Comparison of ENCODE assay signal across 22 cellular contexts in genomic region chr19:48918071-48918470, GRCh38. TPM values are rescaled to one million over a fixed set of nuclear protein-coding genes. Genes with fewer than 3 reads are reported as not detected.
"Had no signal": no experiment of that assay in that cellular context is flagged by ENCODE, and none has a peak within 500 bp of the region (broad histone marks: within the 10 kb centered on the region; RNA-seq: fewer than 3 reads in every experiment).

No MANE protein-coding gene starts in this region.

- H3K9me3 Mint-ChIP-seq: activated CD4-positive, alpha-beta T cell treated with anti-CD3 and anti-CD28 coated beads, Interleukin-2, amount 10 ng/mL, durations not matched to agents 7 days and 5 days; activated T-helper 17 cell treated with anti-CD3 and anti-CD28 coated beads, Interleukin-2, amount 50 U/mL, for 72 hours; dendritic cell treated with granulocyte-macrophage colony-stimulating factor and Interleukin-4, amounts not matched to agents 40 ng/mL and 50 ng/mL, for 4 days; nephron; stimulated activated naive CD8-positive, alpha-beta T cell treated with anti-CD3 and anti-CD28 coated beads, Interleukin-15, amount 100 ng/mL, for 72 hours; T-helper 2 cell treated with Interferon-gamma antibody and Interleukin-4, amounts not matched to agents 5 μg/mL and 100 μg/mL, for 36 hours; type B pancreatic cell had no signal

- H3K9me3 ChIP-seq: ascending aorta, breast epithelium, right lobe of liver had no signal

- H3K27ac ChIP-seq: ascending aorta, breast epithelium, right lobe of liver had no signal

- H3K4me3 ChIP-seq: ascending aorta, breast epithelium, right lobe of liver, smooth muscle cell had no signal

- ATAC-seq: activated T-helper 17 cell treated with anti-CD3 and anti-CD28 coated beads, Interleukin-2, amount 50 U/mL, for 72 hours; stimulated activated naive CD8-positive, alpha-beta T cell treated with anti-CD3 and anti-CD28 coated beads, Interleukin-15, amount 100 ng/mL, for 72 hours had no signal

- H3K27me3 Mint-ChIP-seq: activated CD4-positive, alpha-beta T cell treated with anti-CD3 and anti-CD28 coated beads, Interleukin-2, amount 10 ng/mL, durations not matched to agents 7 days and 5 days; activated T-helper 17 cell treated with anti-CD3 and anti-CD28 coated beads, Interleukin-2, amount 50 U/mL, for 72 hours; dendritic cell treated with granulocyte-macrophage colony-stimulating factor and Interleukin-4, amounts not matched to agents 40 ng/mL and 50 ng/mL, for 4 days; stimulated activated naive CD8-positive, alpha-beta T cell treated with anti-CD3 and anti-CD28 coated beads, Interleukin-15, amount 100 ng/mL, for 72 hours; type B pancreatic cell had no signal

- H3K4me2 ChIP-seq: smooth muscle cell had no signal

- H3K4me3 Mint-ChIP-seq: activated CD4-positive, alpha-beta T cell treated with anti-CD3 and anti-CD28 coated beads, Interleukin-2, amount 10 ng/mL, durations not matched to agents 7 days and 5 days; activated T-helper 17 cell treated with anti-CD3 and anti-CD28 coated beads, Interleukin-2, amount 50 U/mL, for 72 hours; dendritic cell treated with granulocyte-macrophage colony-stimulating factor and Interleukin-4, amounts not matched to agents 40 ng/mL and 50 ng/mL, for 4 days; nephron; stimulated activated naive CD8-positive, alpha-beta T cell treated with anti-CD3 and anti-CD28 coated beads, Interleukin-15, amount 100 ng/mL, for 72 hours; T-helper 2 cell treated with Interferon-gamma antibody and Interleukin-4, amounts not matched to agents 5 μg/mL and 100 μg/mL, for 36 hours; type B pancreatic cell had no signal

- H3K4me1 Mint-ChIP-seq: activated CD4-positive, alpha-beta T cell treated with anti-CD3 and anti-CD28 coated beads, Interleukin-2, amount 10 ng/mL, durations not matched to agents 7 days and 5 days; nephron; stimulated activated naive CD8-positive, alpha-beta T cell treated with anti-CD3 and anti-CD28 coated beads, Interleukin-15, amount 100 ng/mL, for 72 hours had no signal

- DNase-seq: activated CD4-positive, CD25-positive, alpha-beta regulatory T cell; activated naive CD4-positive, alpha-beta T cell treated with Interleukin-2 at 50 U/mL for 16 hours; effector memory CD4-positive, alpha-beta T cell; foreskin melanocyte; kidney glomerular epithelial cell; left ventricle myocardium superior; right lobe of liver; stimulated activated naive CD8-positive, alpha-beta T cell treated with anti-CD3 and anti-CD28 coated beads, Interleukin-15, amount 100 ng/mL, for 72 hours had no signal

- H3K4me1 ChIP-seq: ascending aorta, breast epithelium, right lobe of liver had no signal

- H3K27ac Mint-ChIP-seq: activated CD4-positive, alpha-beta T cell treated with anti-CD3 and anti-CD28 coated beads, Interleukin-2, amount 10 ng/mL, durations not matched to agents 7 days and 5 days; activated T-helper 17 cell treated with anti-CD3 and anti-CD28 coated beads, Interleukin-2, amount 50 U/mL, for 72 hours; dendritic cell treated with granulocyte-macrophage colony-stimulating factor and Interleukin-4, amounts not matched to agents 40 ng/mL and 50 ng/mL, for 4 days; nephron; T-helper 2 cell treated with Interferon-gamma antibody and Interleukin-4, amounts not matched to agents 5 μg/mL and 100 μg/mL, for 36 hours; type B pancreatic cell had no signal

RNA-seq across cellular contexts. Expression of gene DHDH, which starts 15.4 kb away (rescaled TPM):
- total RNA-seq: ascending aorta, cerebellum, left ventricle myocardium superior, pulmonary artery endothelial cell had no signal

RNA-seq across cellular contexts. Expression of gene TULP2, which starts 19.5 kb away (rescaled TPM):
- total RNA-seq: activated CD4-positive, alpha-beta T cell treated with anti-CD3 and anti-CD28 coated beads, Interleukin-2, amount 10 ng/mL, durations not matched to agents 7 days and 5 days; activated CD8-positive, alpha-beta memory T cell treated with anti-CD3 and anti-CD28 coated beads for 36 hours; activated T-helper 17 cell treated with anti-CD3 and anti-CD28 coated beads, Interleukin-2, amount 50 U/mL, for 72 hours; ascending aorta; left ventricle myocardium superior; osteocyte; right lobe of liver; smooth muscle cell; temporal lobe had no signal
